In the genomic region with DNA sequence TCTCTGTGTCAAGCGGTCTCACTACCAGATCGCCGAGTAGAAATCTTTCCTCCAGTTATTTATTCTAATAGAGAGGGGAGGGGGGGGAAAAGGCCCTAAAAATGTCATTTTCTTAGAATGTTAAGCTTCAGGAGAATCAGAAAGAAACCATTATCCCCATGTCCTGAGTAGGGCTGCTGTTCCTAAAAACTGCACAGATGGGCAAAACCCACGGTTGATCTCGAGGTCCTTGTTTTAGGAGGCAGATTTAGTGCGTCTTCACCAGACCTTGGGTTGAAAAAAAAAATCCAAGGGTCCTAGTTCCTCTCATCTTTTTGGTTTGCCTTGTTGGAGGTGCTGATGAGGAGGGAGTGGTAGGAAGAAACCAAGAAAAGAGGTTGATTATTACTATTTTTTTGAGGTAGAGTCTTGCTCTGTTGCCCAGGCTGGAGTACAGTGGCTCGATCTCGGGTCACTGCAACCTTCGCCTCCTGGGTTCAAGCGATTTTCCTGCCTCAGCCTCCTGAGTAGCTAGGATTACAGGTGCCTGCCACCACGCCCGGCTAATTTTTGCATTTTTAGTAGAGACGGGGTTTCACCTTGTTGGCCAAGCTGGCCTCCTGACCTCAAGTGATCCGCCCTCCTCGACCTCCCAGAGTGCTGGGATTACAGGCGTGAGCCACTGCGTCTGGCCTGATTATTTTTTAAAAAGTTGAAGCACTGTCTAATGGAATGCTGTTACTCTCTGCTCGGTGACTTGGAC, we compare ENCODE assay signal across 1 cellular context.
TF ChIP-seq lines count a peak whose summit lies in the region.

No MANE protein-coding gene starts in this region.

TF ChIP-seq in HepG2, 621 proteins besides CTCF, POLR2A, EP300 and RAD21:
- TF ChIP-seq TCF7 (IDR thresholded peaks at IDR 0.05; ENCODE audit: low read depth) (no peak), ZNF121 (CRISPR knock-in tag; IDR thresholded peaks at IDR 0.05) (peak; percentile 93), KMT2A (CRISPR knock-in tag; IDR thresholded peaks at IDR 0.05) (peak; percentile 74), ZNF605 (CRISPR knock-in tag; IDR thresholded peaks at IDR 0.05) (peak; percentile 52; the same call in 1 of the 2 replicates), REPIN1 (CRISPR knock-in tag; IDR thresholded peaks at IDR 0.05; ENCODE audit: borderline replicate concordance, low read depth) (0 out of 2 replicates have a peak, but pooled peaks have one; percentile 18), ZBTB7B (CRISPR knock-in tag; IDR thresholded peaks at IDR 0.05) (0 out of 2 replicates have a peak, but pooled peaks have one; percentile 5), ZNF333 (CRISPR knock-in tag; IDR thresholded peaks at IDR 0.05; ENCODE audit: borderline replicate concordance) (no peak), HDAC1 (CRISPR knock-in tag; IDR thresholded peaks at IDR 0.05) (peak; percentile 1; the same call in 1 of the 2 replicates), ZFP90 (CRISPR knock-in tag; IDR thresholded peaks at IDR 0.05; ENCODE audit: borderline replicate concordance) (peak; percentile 16; the same call in 1 of the 2 replicates), TEAD3 (CRISPR knock-in tag; optimal IDR thresholded peaks at IDR 0.05; ENCODE audit: borderline replicate concordance) (peak; percentile 18), ZNF460 (CRISPR knock-in tag; IDR thresholded peaks at IDR 0.05; ENCODE audit: borderline replicate concordance) (peak; percentile 70; the same call in 1 of the 2 replicates), NR2F6 (IDR thresholded peaks at IDR 0.05) (peak; percentile 48; the same call in 1 of the 2 replicates), NR2F6 (CRISPR knock-in tag; IDR thresholded peaks at IDR 0.05) (peak; percentile 51; the same call in 1 of the 2 replicates), SALL1 (CRISPR knock-in tag; IDR thresholded peaks at IDR 0.05) (peak; percentile 27; the same call in 1 of the 2 replicates), RARG (CRISPR knock-in tag; IDR thresholded peaks at IDR 0.05; ENCODE audit: low read depth) (no peak), TP53 (CRISPR knock-in tag; conservative IDR thresholded peaks at IDR 0.05) (no peak), RXRA (CRISPR knock-in tag; IDR thresholded peaks at IDR 0.05) (peak; percentile 75), HDAC2 (CRISPR knock-in tag; IDR thresholded peaks at IDR 0.05) (0 out of 2 replicates have a peak, but pooled peaks have one; percentile 15), ZNF292 (CRISPR knock-in tag; IDR thresholded peaks at IDR 0.05; ENCODE audit: borderline replicate concordance, low read depth) (peak; percentile 45; the same call in 1 of the 2 replicates), NR2F1 (CRISPR knock-in tag; IDR thresholded peaks at IDR 0.05) (0 out of 4 replicates have a peak, but pooled peaks have one; percentile 9 to 27)
- TF ChIP-seq, protein P1, sequence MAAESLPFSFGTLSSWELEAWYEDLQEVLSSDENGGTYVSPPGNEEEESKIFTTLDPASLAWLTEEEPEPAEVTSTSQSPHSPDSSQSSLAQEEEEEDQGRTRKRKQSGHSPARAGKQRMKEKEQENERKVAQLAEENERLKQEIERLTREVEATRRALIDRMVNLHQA (CRISPR knock-in tag; IDR thresholded peaks at IDR 0.05), result no peak
- TF ChIP-seq, protein P2, sequence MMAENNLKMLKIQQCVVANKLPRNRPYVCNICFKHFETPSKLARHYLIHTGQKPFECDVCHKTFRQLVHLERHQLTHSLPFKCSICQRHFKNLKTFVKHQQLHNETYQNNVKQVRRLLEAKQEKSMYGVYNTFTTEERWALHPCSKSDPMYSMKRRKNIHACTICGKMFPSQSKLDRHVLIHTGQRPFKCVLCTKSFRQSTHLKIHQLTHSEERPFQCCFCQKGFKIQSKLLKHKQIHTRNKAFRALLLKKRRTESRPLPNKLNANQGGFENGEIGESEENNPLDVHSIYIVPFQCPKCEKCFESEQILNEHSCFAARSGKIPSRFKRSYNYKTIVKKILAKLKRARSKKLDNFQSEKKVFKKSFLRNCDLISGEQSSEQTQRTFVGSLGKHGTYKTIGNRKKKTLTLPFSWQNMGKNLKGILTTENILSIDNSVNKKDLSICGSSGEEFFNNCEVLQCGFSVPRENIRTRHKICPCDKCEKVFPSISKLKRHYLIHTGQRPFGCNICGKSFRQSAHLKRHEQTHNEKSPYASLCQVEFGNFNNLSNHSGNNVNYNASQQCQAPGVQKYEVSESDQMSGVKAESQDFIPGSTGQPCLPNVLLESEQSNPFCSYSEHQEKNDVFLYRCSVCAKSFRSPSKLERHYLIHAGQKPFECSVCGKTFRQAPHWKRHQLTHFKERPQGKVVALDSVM (CRISPR knock-in tag; IDR thresholded peaks at IDR 0.05), result peak; percentile 15; the same call in 1 of the 2 replicates
- TF ChIP-seq, protein P3, sequence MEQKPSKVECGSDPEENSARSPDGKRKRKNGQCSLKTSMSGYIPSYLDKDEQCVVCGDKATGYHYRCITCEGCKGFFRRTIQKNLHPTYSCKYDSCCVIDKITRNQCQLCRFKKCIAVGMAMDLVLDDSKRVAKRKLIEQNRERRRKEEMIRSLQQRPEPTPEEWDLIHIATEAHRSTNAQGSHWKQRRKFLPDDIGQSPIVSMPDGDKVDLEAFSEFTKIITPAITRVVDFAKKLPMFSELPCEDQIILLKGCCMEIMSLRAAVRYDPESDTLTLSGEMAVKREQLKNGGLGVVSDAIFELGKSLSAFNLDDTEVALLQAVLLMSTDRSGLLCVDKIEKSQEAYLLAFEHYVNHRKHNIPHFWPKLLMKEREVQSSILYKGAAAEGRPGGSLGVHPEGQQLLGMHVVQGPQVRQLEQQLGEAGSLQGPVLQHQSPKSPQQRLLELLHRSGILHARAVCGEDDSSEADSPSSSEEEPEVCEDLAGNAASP (CRISPR knock-in tag; IDR thresholded peaks at IDR 0.05; ENCODE audit: borderline replicate concordance), result peak; percentile 74; the same call in 1 of the 2 replicates
- TF ChIP-seq, protein P4, sequence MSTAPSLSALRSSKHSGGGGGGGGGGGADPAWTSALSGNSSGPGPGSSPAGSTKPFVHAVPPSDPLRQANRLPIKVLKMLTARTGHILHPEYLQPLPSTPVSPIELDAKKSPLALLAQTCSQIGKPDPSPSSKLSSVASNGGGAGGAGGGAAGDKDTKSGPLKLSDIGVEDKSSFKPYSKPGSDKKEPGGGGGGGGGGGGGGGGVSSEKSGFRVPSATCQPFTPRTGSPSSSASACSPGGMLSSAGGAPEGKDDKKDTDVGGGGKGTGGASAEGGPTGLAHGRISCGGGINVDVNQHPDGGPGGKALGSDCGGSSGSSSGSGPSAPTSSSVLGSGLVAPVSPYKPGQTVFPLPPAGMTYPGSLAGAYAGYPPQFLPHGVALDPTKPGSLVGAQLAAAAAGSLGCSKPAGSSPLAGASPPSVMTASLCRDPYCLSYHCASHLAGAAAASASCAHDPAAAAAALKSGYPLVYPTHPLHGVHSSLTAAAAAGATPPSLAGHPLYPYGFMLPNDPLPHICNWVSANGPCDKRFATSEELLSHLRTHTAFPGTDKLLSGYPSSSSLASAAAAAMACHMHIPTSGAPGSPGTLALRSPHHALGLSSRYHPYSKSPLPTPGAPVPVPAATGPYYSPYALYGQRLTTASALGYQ (CRISPR knock-in tag; IDR thresholded peaks at IDR 0.05), result no peak
- TF ChIP-seq, protein P5, sequence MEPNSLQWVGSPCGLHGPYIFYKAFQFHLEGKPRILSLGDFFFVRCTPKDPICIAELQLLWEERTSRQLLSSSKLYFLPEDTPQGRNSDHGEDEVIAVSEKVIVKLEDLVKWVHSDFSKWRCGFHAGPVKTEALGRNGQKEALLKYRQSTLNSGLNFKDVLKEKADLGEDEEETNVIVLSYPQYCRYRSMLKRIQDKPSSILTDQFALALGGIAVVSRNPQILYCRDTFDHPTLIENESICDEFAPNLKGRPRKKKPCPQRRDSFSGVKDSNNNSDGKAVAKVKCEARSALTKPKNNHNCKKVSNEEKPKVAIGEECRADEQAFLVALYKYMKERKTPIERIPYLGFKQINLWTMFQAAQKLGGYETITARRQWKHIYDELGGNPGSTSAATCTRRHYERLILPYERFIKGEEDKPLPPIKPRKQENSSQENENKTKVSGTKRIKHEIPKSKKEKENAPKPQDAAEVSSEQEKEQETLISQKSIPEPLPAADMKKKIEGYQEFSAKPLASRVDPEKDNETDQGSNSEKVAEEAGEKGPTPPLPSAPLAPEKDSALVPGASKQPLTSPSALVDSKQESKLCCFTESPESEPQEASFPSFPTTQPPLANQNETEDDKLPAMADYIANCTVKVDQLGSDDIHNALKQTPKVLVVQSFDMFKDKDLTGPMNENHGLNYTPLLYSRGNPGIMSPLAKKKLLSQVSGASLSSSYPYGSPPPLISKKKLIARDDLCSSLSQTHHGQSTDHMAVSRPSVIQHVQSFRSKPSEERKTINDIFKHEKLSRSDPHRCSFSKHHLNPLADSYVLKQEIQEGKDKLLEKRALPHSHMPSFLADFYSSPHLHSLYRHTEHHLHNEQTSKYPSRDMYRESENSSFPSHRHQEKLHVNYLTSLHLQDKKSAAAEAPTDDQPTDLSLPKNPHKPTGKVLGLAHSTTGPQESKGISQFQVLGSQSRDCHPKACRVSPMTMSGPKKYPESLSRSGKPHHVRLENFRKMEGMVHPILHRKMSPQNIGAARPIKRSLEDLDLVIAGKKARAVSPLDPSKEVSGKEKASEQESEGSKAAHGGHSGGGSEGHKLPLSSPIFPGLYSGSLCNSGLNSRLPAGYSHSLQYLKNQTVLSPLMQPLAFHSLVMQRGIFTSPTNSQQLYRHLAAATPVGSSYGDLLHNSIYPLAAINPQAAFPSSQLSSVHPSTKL (CRISPR knock-in tag; IDR thresholded peaks at IDR 0.05), result 0 out of 2 replicates have a peak, but pooled peaks have one; percentile 20
